Comparison of ENCODE assay signal across 14 cellular contexts in the genomic region with DNA sequence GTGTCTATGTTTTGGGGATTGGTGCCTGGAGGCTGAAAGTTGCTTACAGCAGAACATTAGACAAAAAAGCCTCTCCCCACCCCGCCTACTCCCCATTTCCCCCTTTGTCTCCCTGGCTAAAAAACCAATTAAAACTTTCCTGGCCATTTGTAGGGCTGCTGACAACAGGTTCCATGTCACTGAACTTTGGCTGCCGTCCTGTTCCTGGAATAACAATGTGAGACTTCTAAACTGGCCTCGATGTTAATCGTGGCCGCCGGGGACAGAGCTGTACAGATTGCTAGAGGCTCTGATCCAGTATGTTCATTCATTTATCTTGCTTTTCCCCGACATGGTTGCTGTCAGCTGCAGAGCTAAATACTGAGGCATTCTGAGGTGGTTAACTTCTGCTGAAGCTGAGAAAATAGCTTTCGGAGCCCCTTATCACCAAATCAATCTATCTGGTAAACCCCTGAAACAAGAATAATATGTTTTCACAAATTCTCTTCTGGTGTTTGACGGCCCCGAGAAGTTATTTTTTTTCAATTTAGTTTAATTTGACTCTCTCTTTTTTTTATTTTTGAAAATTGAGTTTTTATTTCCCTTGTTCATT.
DNase-seq lines count a peak whose midpoint lies in the region; ATAC-seq and TF ChIP-seq lines count a peak whose summit lies in the region.
"Had no signal": no experiment of that assay in that cellular context is flagged by ENCODE, and none has a peak within 500 bp of the region (broad histone marks: within the 10 kb centered on the region; RNA-seq: fewer than 3 reads in every experiment).

No MANE protein-coding gene starts in this region.

- no peak overlapping the region for H2BK5ac ChIP-seq in mesenchymal stem cell (ENCODE audit: low read depth, low read length, poor library complexity, severe bottlenecking)

- no peak overlapping the region for H3K23ac ChIP-seq in mesenchymal stem cell (ENCODE audit: low read length in 2 of 2)

- no peak overlapping the region for H3K18ac ChIP-seq in mesenchymal stem cell (ENCODE audit: low read depth in 1 of 2, low read length in 2 of 2)

- peak in 1 of 4 donors; percentile 4 for TF ChIP-seq CTCF in right lobe of liver (IDR thresholded peaks at IDR 0.05)
- TF ChIP-seq CTCF in omental fat pad (IDR thresholded peaks at IDR 0.05), result no peak

- 23% methylated on average over 10 of the region's 10 CpGs for WGBS in right lobe of liver (ENCODE audit: insufficient coverage, low coverage, low lambda C conversion rate, missing lambda C conversion rate)
- WGBS in mesenchymal stem cell, result 77% methylated on average over 7 of the region's 10 CpGs

- H3K27ac ChIP-seq in right lobe of liver (peak overlapping the region; percentile 29 to 85 (median 79)), mesenchymal stem cell (ENCODE audit: low read length, poor library complexity, severe bottlenecking) (no peak overlapping the region)
- H3K27ac ChIP-seq: vagina had no signal

- intact Hi-C loops in right lobe of liver (cut with DNase I), result no loop called here

- no peak overlapping the region for H3K14ac ChIP-seq in mesenchymal stem cell (ENCODE audit: low read length in 2 of 2)

- no peak overlapping the region for H3K4me3 ChIP-seq in right lobe of liver
- no peak overlapping the region for H3K4me3 ChIP-seq in mesenchymal stem cell (ENCODE audit: insufficient read depth in 1 of 2, low read depth in 1 of 2, low read length in 2 of 2)
- H3K4me3 ChIP-seq: vagina had no signal

- no peak overlapping the region for H4K8ac ChIP-seq in mesenchymal stem cell (ENCODE audit: low read length)

- H3K4ac ChIP-seq in mesenchymal stem cell (ENCODE audit: low read depth in 1 of 2, low read length in 2 of 2), result no peak overlapping the region

- TF ChIP-seq POLR2A in right lobe of liver (IDR thresholded peaks at IDR 0.05), result no peak

- ATAC-seq in right lobe of liver (peak; percentile 70 to 79 (median 72)), omental fat pad (ENCODE audit: low FRiP score) (no peak)

- H3K4me1 ChIP-seq in right lobe of liver (peaks cover 0 to 50% (median 15%) of the 10 kb centered on the region in 4 donors), mesenchymal stem cell (ENCODE audit: control insufficient read depth, insufficient read depth, low read depth, low read length) (no peaks in the 10 kb centered on the region)

- no peak overlapping the region for H3K9ac ChIP-seq in mesenchymal stem cell (ENCODE audit: low read length)

- H4K91ac ChIP-seq in mesenchymal stem cell (ENCODE audit: low read length), result no peak overlapping the region

- H2AFZ ChIP-seq in mesenchymal stem cell (ENCODE audit: low read depth, low read length), result no peak overlapping the region

- H3K27me3 ChIP-seq in right lobe of liver (no peaks in the 10 kb centered on the region), mesenchymal stem cell (ENCODE audit: control insufficient read depth in 1 of 2, insufficient read depth in 1 of 2, low read length in 2 of 2) (peaks cover 0 to 4% of the 10 kb centered on the region in 2 experiments)
- H3K27me3 ChIP-seq: vagina had no signal

- no peaks in the 10 kb centered on the region for H3K79me1 ChIP-seq in mesenchymal stem cell (replicated peaks; ENCODE audit: low read length, poor library complexity, severe bottlenecking)

- DNase-seq in SK-N-DZ (ENCODE audit: low spot score), result peak; percentile 30
- DNase-seq in dermis microvascular lymphatic vessel endothelial cell (ENCODE audit: low read depth in 2 of 2), result peak; percentile 39 to 72
- DNase-seq in right lobe of liver, result peak; percentile 54 to 85 (median 64)
- DNase-seq in renal cortical epithelial cell (ENCODE audit: low read depth), result peak; percentile 65
- DNase-seq in OCI-M2 (lab: John Stamatoyannopoulos, UW; ENCODE audit: unreplicated experiment), result no peak
- DNase-seq in mesenchymal stem cell, result no peak
- no peak for DNase-seq in omental fat pad (ENCODE audit: low spot score)
- DNase-seq in COLO829 (ENCODE audit: low spot score), result no peak
- DNase-seq: CD8-positive, alpha-beta memory T cell; IMR-90; NCI-H2029 treated with DMSO at 0.1 percent for 48 hours; SIG-M5; stimulated activated CD4-positive, alpha-beta T cell treated with anti-CD3 and anti-CD28 coated beads, Interleukin-4, amount 100 ng/mL, for 24 hours had no signal

- no peak overlapping the region for H2BK12ac ChIP-seq in mesenchymal stem cell (ENCODE audit: low read length in 2 of 2)

- no peak overlapping the region for H2BK120ac ChIP-seq in mesenchymal stem cell (ENCODE audit: low read depth, low read length)

- no peak overlapping the region for H2AK5ac ChIP-seq in mesenchymal stem cell (ENCODE audit: low read length, severe bottlenecking)

- H3K9me3 ChIP-seq in right lobe of liver (no peaks in the 10 kb centered on the region), mesenchymal stem cell (ENCODE audit: control insufficient read depth, low read length) (peaks cover 14% of the 10 kb centered on the region)
- H3K9me3 ChIP-seq: vagina had no signal

- H3K4me2 ChIP-seq in mesenchymal stem cell (ENCODE audit: low read length, poor library complexity, severe bottlenecking), result no peak overlapping the region

- H3K36me3 ChIP-seq in right lobe of liver (no peaks in the 10 kb centered on the region), mesenchymal stem cell (ENCODE audit: control insufficient read depth in 1 of 2, insufficient read depth in 2 of 2, low read depth in 1 of 2, low read length in 2 of 2) (no peaks in the 10 kb centered on the region)
- H3K36me3 ChIP-seq: vagina had no signal

- no peak overlapping the region for H2BK15ac ChIP-seq in mesenchymal stem cell (ENCODE audit: low read depth, poor library complexity, severe bottlenecking)

Comparison
In these comparisons a context has a peak if more than half of its experiments do, and no peak if none do; other contexts are left out.
1. DNase-seq: peak in SK-N-DZ (single experiment), dermis microvascular lymphatic vessel endothelial cell (2 of 2), right lobe of liver (3 of 3) and renal cortical epithelial cell (single experiment); none in OCI-M2 (single experiment), mesenchymal stem cell (single experiment), omental fat pad (single experiment) and COLO829 (single experiment).